Comparison of ENCODE assay signal across 8 cellular contexts in genomic region chr14:55103005-55103640, GRCh38. TPM values are rescaled to one million over a fixed set of nuclear protein-coding genes. Genes with fewer than 3 reads are reported as not detected.
DNase-seq lines count a peak whose midpoint lies in the region; ATAC-seq, FAIRE-seq and TF ChIP-seq lines count a peak whose summit lies in the region.

No MANE protein-coding gene starts in this region.

- no peaks in the 10 kb centered on the region for H3K9me3 ChIP-seq in pancreas

- intact Hi-C loops in pancreas (cut with DNase I): no loop called here

- H3K9me3 Mint-ChIP-seq in activated T-cell treated with anti-CD3 and anti-CD28 coated beads, Interleukin-2, amount 50 U/mL, for 4 hours: peaks cover 5% of the 10 kb centered on the region

- H3K27me3 Mint-ChIP-seq in activated T-cell treated with anti-CD3 and anti-CD28 coated beads, Interleukin-2, amount 50 U/mL, for 4 hours (ENCODE audit: low read depth): no peaks in the 10 kb centered on the region

- no peak for FAIRE-seq in pancreas (lab: Jason Lieb, UNC)

- DNase-seq in NCI-H774 (lab: John Stamatoyannopoulos, UW): peak; percentile 24
- DNase-seq in activated T-cell treated with anti-CD3 and anti-CD28 coated beads, Interleukin-2, amount 50 U/mL, for 4 hours: peak; percentile 37
- peak; percentile 94 for DNase-seq in fibroblast of pulmonary artery (ENCODE audit: low read depth)
- peak in 5 of 6 donors; percentile 38 to 71 (median 67) for DNase-seq in pancreas
- no peak for DNase-seq in NCI-H82 treated with DMSO at 0.1 percent for 48 hours (lab: John Stamatoyannopoulos, UW; ENCODE audit: unreplicated experiment)
- no peak for DNase-seq in NCI-H1930 (lab: John Stamatoyannopoulos, UW)

- peak overlapping the region; percentile 39 for H3K4me3 Mint-ChIP-seq in activated T-cell treated with anti-CD3 and anti-CD28 coated beads, Interleukin-2, amount 50 U/mL, for 4 hours

- H3K27ac ChIP-seq in pancreas: peak overlapping the region; percentile 66 to 89 (median 78)

- peak overlapping the region; percentile 18 for H3K4me3 ChIP-seq in fibroblast of pulmonary artery (replicated peaks; ENCODE audit: low read depth, low read length)
- no peak overlapping the region for H3K4me3 ChIP-seq in pancreas

- H3K27me3 ChIP-seq in pancreas: no peaks in the 10 kb centered on the region

- H3K4me1 ChIP-seq in pancreas: peaks cover 10 to 43% (median 27%) of the 10 kb centered on the region in 3 donors

- 45 to 57% methylated on average over 13 of the region's 13 CpGs for WGBS in pancreas, 2 donors

- no peaks in the 10 kb centered on the region for H3K36me3 Mint-ChIP-seq in activated T-cell treated with anti-CD3 and anti-CD28 coated beads, Interleukin-2, amount 50 U/mL, for 4 hours (ENCODE audit: insufficient read depth)

- TF ChIP-seq CTCF in fibroblast of pulmonary artery (IDR thresholded peaks at IDR 0.05; ENCODE audit: low read length, missing control alignments) (no peak), pancreas (IDR thresholded peaks at IDR 0.05) (no peak)

- H3K4me1 Mint-ChIP-seq in activated T-cell treated with anti-CD3 and anti-CD28 coated beads, Interleukin-2, amount 50 U/mL, for 4 hours (ENCODE audit: low read depth): peaks cover 45% of the 10 kb centered on the region

- no peaks in the 10 kb centered on the region for H3K36me3 ChIP-seq in pancreas

- peak; percentile 23 for ATAC-seq in GM18498 (IDR thresholded peaks at IDR 0.05; ENCODE audit: unreplicated experiment)
- ATAC-seq in HG02870 (IDR thresholded peaks at IDR 0.05; ENCODE audit: unreplicated experiment): peak; percentile 44
- peak; percentile 54 to 70 for ATAC-seq in activated T-cell treated with anti-CD3 and anti-CD28 coated beads, Interleukin-2, amount 50 U/mL, for 4 hours
- peak; percentile 65 to 78 (median 75) for ATAC-seq in pancreas

RNA-seq across cellular contexts. Expression of gene LGALS3, which starts 25.9 kb away (rescaled TPM):
- 10 to 100 TPM in 2 of 3 donors, 1 to 10 TPM in 1; 7.3 to 18.9 (median 12.2) TPM for total RNA-seq in activated T-cell treated with anti-CD3 and anti-CD28 coated beads, Interleukin-2, amount 50 U/mL, for 4 hours
- 10 to 100 TPM; 22.6 to 77.8 (median 40.6) TPM for total RNA-seq in pancreas
- polyA plus RNA-seq in pancreas: 10 to 100 TPM; 53.1 to 74.7 TPM

RNA-seq across cellular contexts. Expression of gene MAPK1IP1L, which starts 51.7 kb away (rescaled TPM):
- 100 to 1,000 TPM; 139 to 148 (median 141) TPM for total RNA-seq in activated T-cell treated with anti-CD3 and anti-CD28 coated beads, Interleukin-2, amount 50 U/mL, for 4 hours
- 10 to 100 TPM; 15.2 to 29.7 (median 23.1) TPM for total RNA-seq in pancreas
- 10 to 100 TPM; 12.9 to 24.2 TPM for polyA plus RNA-seq in pancreas

Comparison
In these comparisons a context has a peak if more than half of its experiments do, and no peak if none do; other contexts are left out.
1. ATAC-seq: peak in every context shown above with its lines; median percentile 75 in pancreas; 62 in activated T-cell treated with anti-CD3 and anti-CD28 coated beads, Interleukin-2, amount 50 U/mL, for 4 hours; 44 in HG02870; 23 in GM18498.
2. DNase-seq: peak in NCI-H774 (single experiment), activated T-cell treated with anti-CD3 and anti-CD28 coated beads, Interleukin-2, amount 50 U/mL, for 4 hours (single experiment), fibroblast of pulmonary artery (single experiment) and pancreas (5 of 6); none in NCI-H82 treated with DMSO at 0.1 percent for 48 hours (single experiment) and NCI-H1930 (0 of 2).
3. RNA of gene MAPK1IP1L, which starts 51.7 kb away (total RNA-seq): 139 to 148 TPM in activated T-cell treated with anti-CD3 and anti-CD28 coated beads, Interleukin-2, amount 50 U/mL, for 4 hours; 15.2 to 29.7 TPM in pancreas; every median in the first group is over 4 times any median in the second.